Comparison of ENCODE assay signal across 23 cellular contexts in the genomic region with DNA sequence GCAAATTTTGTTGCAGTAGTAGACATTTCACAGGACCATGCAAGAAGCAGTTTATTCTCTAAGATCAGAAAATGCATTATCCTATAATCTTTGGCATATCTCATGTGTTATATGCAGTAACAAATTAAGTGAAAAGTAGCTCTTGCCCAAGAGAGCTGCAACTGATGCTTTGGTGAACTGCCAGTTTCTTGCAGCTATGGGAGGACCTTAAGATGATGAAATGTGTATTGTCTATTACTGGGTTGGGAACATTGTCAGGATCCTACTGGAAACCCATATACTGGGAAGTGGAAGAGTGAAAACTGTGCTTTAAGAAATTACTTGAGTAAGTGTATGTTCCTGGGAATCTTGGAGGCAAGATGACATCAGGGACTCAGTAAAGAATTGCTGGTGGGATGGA.
"Had no signal": no experiment of that assay in that cellular context is flagged by ENCODE, and none has a peak within 500 bp of the region (broad histone marks: within the 10 kb centered on the region; RNA-seq: fewer than 3 reads in every experiment).

No MANE protein-coding gene starts in this region.

- H3K9me3 ChIP-seq: adrenal gland, esophagus squamous epithelium, tibial nerve, vagina had no signal

- H3K27me3 ChIP-seq: adrenal gland, esophagus squamous epithelium, tibial nerve, vagina had no signal

- DNase-seq: activated CD4-positive, alpha-beta memory T cell treated with anti-CD3 and anti-CD28 coated beads for 36 hours; activated CD4-positive, alpha-beta T cell treated with anti-CD3 and anti-CD28 coated beads for 36 hours; activated CD8-positive, alpha-beta memory T cell treated with anti-CD3 and anti-CD28 coated beads, Interleukin-2, amount 10 ng/mL, durations not matched to agents 7 days and 5 days; activated naive CD4-positive, alpha-beta T cell treated with anti-CD3 and anti-CD28 coated beads, Interleukin-2, amount 50 U/mL, for 16 hours; activated T-cell treated with anti-CD3 and anti-CD28 coated beads, Interleukin-2, amount 50 U/mL, for 1 hour; adrenal gland; caudate nucleus; effector CD4-positive, alpha-beta T cell; esophagus squamous epithelium; glutamatergic neuron; hypothalamus; kidney glomerular epithelial cell; nucleus accumbens; posterior cingulate gyrus; retina; stimulated activated CD4-positive, alpha-beta T cell treated with anti-CD3 and anti-CD28 coated beads, Interleukin-15, amount 100 ng/mL, for 24 hours; stimulated activated CD4-positive, alpha-beta T cell treated with anti-CD3 and anti-CD28 coated beads, Interleukin-4, amount 100 ng/mL, for 1 hour; stimulated activated naive B cell treated with anti-CD40 and anti-IgM and Interleukin-4, amounts not matched to agents 10 μg/mL and 1 μg/mL and 100 μg/mL, for 72 hours; T-helper 2 cell had no signal

- H3K27ac ChIP-seq: adrenal gland, coronary artery, esophagus squamous epithelium, skin epidermis, tibial nerve, vagina had no signal

- H3K36me3 ChIP-seq: adrenal gland, esophagus squamous epithelium, tibial nerve, vagina had no signal

- ATAC-seq: activated CD4-positive, alpha-beta T cell treated with anti-CD3 and anti-CD28 coated beads for 36 hours; activated CD8-positive, alpha-beta memory T cell treated with anti-CD3 and anti-CD28 coated beads, Interleukin-2, amount 10 ng/mL, durations not matched to agents 7 days and 5 days; stimulated activated naive B cell treated with anti-CD40 and anti-IgM and Interleukin-4, amounts not matched to agents 10 μg/mL and 1 μg/mL and 100 μg/mL, for 72 hours had no signal

- H3K4me3 ChIP-seq: adrenal gland, coronary artery, esophagus squamous epithelium, skin epidermis, tibial nerve, vagina had no signal

- H3K4me1 ChIP-seq: adrenal gland, esophagus squamous epithelium, tibial nerve, vagina had no signal
